ENCODE assay signal across 15 cellular contexts in genomic region chr4:18049446-18049845, GRCh38. TPM values are rescaled to one million over a fixed set of nuclear protein-coding genes. Genes with fewer than 3 reads are reported as not detected.
DNase-seq lines count a peak whose midpoint lies in the region; ATAC-seq and TF ChIP-seq lines count a peak whose summit lies in the region.
"Had no signal": no experiment of that assay in that cellular context is flagged by ENCODE, and none has a peak within 500 bp of the region (broad histone marks: within the 10 kb centered on the region; RNA-seq: fewer than 3 reads in every experiment).

No MANE protein-coding gene starts in this region.

- H3K79me1 ChIP-seq in H9 (ENCODE audit: insufficient read depth, low read depth, low read length, poor library complexity, severe bottlenecking) = no peaks in the 10 kb centered on the region

- no peak overlapping the region for H3K14ac ChIP-seq in H9 (ENCODE audit: insufficient read depth, low read length)

- no peak overlapping the region for H3K4me3 ChIP-seq in fibroblast of mammary gland (ENCODE audit: control insufficient read depth, low read depth, low read length)
- H3K4me3 ChIP-seq: BLaER1, GM23338 had no signal

- H3K23ac ChIP-seq in H9 (ENCODE audit: insufficient read length, low read depth, low read length) = no peak overlapping the region

- DNase-seq in A172 (ENCODE audit: low spot score) (peak; percentile 13), ELR (ENCODE audit: low read depth) (peak; percentile 8), M059J (ENCODE audit: low read depth) (peak; percentile 77), fibroblast of mammary gland (ENCODE audit: low read depth) (peak; percentile 14), HT-29 (ENCODE audit: low spot score) (no peak), H9 (no peak)
- DNase-seq: CD4-positive, alpha-beta memory T cell; DMS153; DMS79; GDM1 had no signal

- no peak overlapping the region for H3K27ac Mint-ChIP-seq in H9
- H3K27ac Mint-ChIP-seq: CD14-positive monocyte; CD4-positive, alpha-beta memory T cell; GM23338 had no signal

- no peak overlapping the region for H2BK120ac ChIP-seq in H9 (ENCODE audit: low read depth, low read length, poor library complexity, severe bottlenecking)

- H3K4me1 Mint-ChIP-seq in H9 = no peaks in the 10 kb centered on the region
- H3K4me1 Mint-ChIP-seq: CD14-positive monocyte; CD4-positive, alpha-beta memory T cell; GM23338 had no signal

- H2AK5ac ChIP-seq in H9 (ENCODE audit: insufficient read length, low read length) = no peak overlapping the region

- H3K36me3 Mint-ChIP-seq in H9 (ENCODE audit: insufficient read depth in 1 of 3, low read depth in 3 of 3) = no peaks in the 10 kb centered on the region
- H3K36me3 Mint-ChIP-seq: CD14-positive monocyte; CD4-positive, alpha-beta memory T cell had no signal

- no peaks in the 10 kb centered on the region for H3K79me2 ChIP-seq in H9 (ENCODE audit: insufficient read depth, low read length)

- TF ChIP-seq CTCF in fibroblast of mammary gland (conservative IDR thresholded peaks at IDR 0.05; ENCODE audit: control insufficient read depth, insufficient read depth, low read depth, low read length) = no peak
- TF ChIP-seq CTCF in H9 (conservative IDR thresholded peaks at IDR 0.05) = no peak

- H3K9ac ChIP-seq in H9 (ENCODE audit: extremely low read depth, insufficient read length, low read length) = no peak overlapping the region
- H3K9ac ChIP-seq: BLaER1 had no signal

- H3K27ac ChIP-seq in H9 (ENCODE audit: insufficient read length, low read depth, low read length) = no peak overlapping the region
- H3K27ac ChIP-seq: 22Rv1, BLaER1 had no signal

- no peak overlapping the region for H2AFZ ChIP-seq in H9 (ENCODE audit: low read length)
- H2AFZ ChIP-seq: GM23338 had no signal

- no peaks in the 10 kb centered on the region for H3K9me3 Mint-ChIP-seq in H9
- H3K9me3 Mint-ChIP-seq: CD4-positive, alpha-beta memory T cell; GM23338 had no signal

- H4K20me1 ChIP-seq in H9 (ENCODE audit: control insufficient read depth, insufficient read depth, insufficient read length) = no peaks in the 10 kb centered on the region
- H4K20me1 ChIP-seq: BLaER1 had no signal

- H4K91ac ChIP-seq in H9 (ENCODE audit: insufficient read length, low read depth, low read length) = no peak overlapping the region

- no peaks in the 10 kb centered on the region for H3K23me2 ChIP-seq in H9 (ENCODE audit: insufficient read length, low read depth, low read length, poor library complexity, severe bottlenecking)

- H2BK12ac ChIP-seq in H9 (ENCODE audit: insufficient read length, low read depth, low read length) = no peak overlapping the region

- H3K27me3 ChIP-seq in H9 (ENCODE audit: insufficient read depth, low read length) = no peaks in the 10 kb centered on the region
- H3K27me3 ChIP-seq: BLaER1 had no signal

- H4K5ac ChIP-seq in H9 (ENCODE audit: insufficient read length, low read depth, low read length) = no peak overlapping the region

- H3K18ac ChIP-seq in H9 (ENCODE audit: insufficient read length, low read depth, low read length) = no peak overlapping the region

- H2BK20ac ChIP-seq in H9 (ENCODE audit: low read depth, low read length, poor library complexity, severe bottlenecking) = no peak overlapping the region

- H3T11ph ChIP-seq in H9 (ENCODE audit: low read length) = no peak overlapping the region

- H3K27me3 Mint-ChIP-seq in H9 (ENCODE audit: low read depth) = peaks cover 2% of the 10 kb centered on the region; the same call in 1 of the 2 replicates

- no peak overlapping the region for H2BK5ac ChIP-seq in H9 (ENCODE audit: insufficient read length, low read length)

- no peak overlapping the region for H2BK15ac ChIP-seq in H9 (ENCODE audit: low read depth, low read length)

- H3K4me3 Mint-ChIP-seq in H9 = no peak overlapping the region
- H3K4me3 Mint-ChIP-seq: CD14-positive monocyte; CD4-positive, alpha-beta memory T cell; GM23338 had no signal

- no peaks in the 10 kb centered on the region for H3K4me1 ChIP-seq in H9 (ENCODE audit: insufficient read depth, low read length)
- H3K4me1 ChIP-seq: BLaER1 had no signal

- no peak for ATAC-seq in GM18511 (IDR thresholded peaks at IDR 0.05; ENCODE audit: unreplicated experiment)
- ATAC-seq: GM23338 had no signal

- no CpG with 5 or more reads among the region's 3 CpGs for WGBS in H9 (ENCODE audit: extremely low coverage, insufficient read length, low lambda C conversion rate)

- no peak overlapping the region for H4K8ac ChIP-seq in H9 (replicated peaks; ENCODE audit: insufficient read length, low read depth, low read length)

- H3K4ac ChIP-seq in H9 (ENCODE audit: low read depth, low read length) = no peak overlapping the region

- H3K9me3 ChIP-seq in H9 (ENCODE audit: control insufficient read depth, low read depth, low read length) = no peaks in the 10 kb centered on the region
- H3K9me3 ChIP-seq: BLaER1 had no signal

- no peak overlapping the region for H3K56ac ChIP-seq in H9 (ENCODE audit: insufficient read length, low read depth, low read length)

- H3K4me2 ChIP-seq in H9 (ENCODE audit: insufficient read depth, insufficient read length, low read length) = no peak overlapping the region
- H3K4me2 ChIP-seq: BLaER1, GM23338 had no signal

RNA-seq across cellular contexts. Expression of gene LCORL, which starts 27.9 kb away (rescaled TPM):
- total RNA-seq in A172 (2014; rRNA removed; shearing (Covaris generic)) = 7.4 and 14.4 TPM in 2 replicates
- 19.6 and 23.3 TPM in 2 replicates for total RNA-seq in M059J (2014; rRNA removed; shearing (Covaris generic))
- 7.4 and 7.5 TPM in 2 replicates for total RNA-seq in HT-29 (2014; rRNA removed; shearing (Covaris generic))
- 11.6 and 15.5 TPM in 2 replicates for total RNA-seq in H9 (2021)

Comparison
In these comparisons a context has a peak if more than half of its experiments do, and no peak if none do; other contexts are left out.
1. DNase-seq: peak in A172 (single experiment), ELR (single experiment), M059J (single experiment) and fibroblast of mammary gland (single experiment); none in HT-29 (single experiment) and H9 (single experiment).